ENCODE assay signal across 20 cellular contexts in genomic region chr2:110812726-110813645, GRCh38.
"Had no signal": no experiment of that assay in that cellular context is flagged by ENCODE, and none has a peak within 500 bp of the region (broad histone marks: within the 10 kb centered on the region; RNA-seq: fewer than 3 reads in every experiment).

No MANE protein-coding gene starts in this region.

- H3K4me3 Mint-ChIP-seq: activated T-cell treated with anti-CD3 and anti-CD28 coated beads, Interleukin-2, amount 50 U/mL, for 72 hours; immature natural killer cell; natural killer cell; T-helper 1 cell treated with Interleukin-12 subunit alpha and Interleukin-12 subunit beta and Interleukin-4 antibody, amounts not matched to agents 30 μg/mL and 1 μg/mL, for 36 hours had no signal

- H3K27ac ChIP-seq: cardiac muscle cell, esophagus squamous epithelium, right atrium auricular region, skin epidermis, stomach had no signal

- H3K27me3 ChIP-seq: cardiac muscle cell, esophagus squamous epithelium, right atrium auricular region, stomach had no signal

- DNase-seq: activated CD4-positive, alpha-beta T cell treated with anti-CD3 and anti-CD28 coated beads, Interleukin-2, amount 50 U/mL, for 1 hour; activated effector memory CD4-positive, alpha-beta T cell treated with anti-CD3 and anti-CD28 coated beads, Interleukin-2, amount 50 U/mL, for 16 hours; activated naive CD4-positive, alpha-beta T cell treated with anti-CD3 and anti-CD28 coated beads, Interleukin-2, amount 50 U/mL, for 16 hours; activated T-cell treated with anti-CD3 and anti-CD28 coated beads, Interleukin-2, amount 50 U/mL, for 72 hours; dermis blood vessel endothelial cell; effector memory CD4-positive, alpha-beta T cell; esophagus squamous epithelium; immature natural killer cell; mesendoderm; natural killer cell; occipital lobe; stimulated activated CD4-positive, alpha-beta T cell treated with anti-CD3 and anti-CD28 coated beads, Interleukin-15, amount 100 ng/mL, for 24 hours; stimulated activated CD4-positive, alpha-beta T cell treated with anti-CD3 and anti-CD28 coated beads, Interleukin-2, amount 100 ng/mL, for 48 hours; stomach; trophoblast cell had no signal

- H3K36me3 Mint-ChIP-seq: natural killer cell had no signal

- H3K4me1 ChIP-seq: right atrium auricular region had no signal

- H3K27ac Mint-ChIP-seq: activated T-cell treated with anti-CD3 and anti-CD28 coated beads, Interleukin-2, amount 50 U/mL, for 72 hours; progenitor cell of endocrine pancreas; T-helper 1 cell treated with Interleukin-12 subunit alpha and Interleukin-12 subunit beta and Interleukin-4 antibody, amounts not matched to agents 30 μg/mL and 1 μg/mL, for 36 hours had no signal

- H3K4me3 ChIP-seq: cardiac muscle cell, esophagus squamous epithelium, right atrium auricular region, skin epidermis, stomach had no signal

- H3K36me3 ChIP-seq: cardiac muscle cell, esophagus squamous epithelium, right atrium auricular region, stomach had no signal

- ATAC-seq: activated T-cell treated with anti-CD3 and anti-CD28 coated beads, Interleukin-2, amount 50 U/mL, for 72 hours had no signal

- H3K9me3 Mint-ChIP-seq: immature natural killer cell; natural killer cell; T-helper 1 cell treated with Interleukin-12 subunit alpha and Interleukin-12 subunit beta and Interleukin-4 antibody, amounts not matched to agents 30 μg/mL and 1 μg/mL, for 36 hours had no signal

- H3K9me3 ChIP-seq: esophagus squamous epithelium, right atrium auricular region, stomach had no signal
